In the genomic region with DNA sequence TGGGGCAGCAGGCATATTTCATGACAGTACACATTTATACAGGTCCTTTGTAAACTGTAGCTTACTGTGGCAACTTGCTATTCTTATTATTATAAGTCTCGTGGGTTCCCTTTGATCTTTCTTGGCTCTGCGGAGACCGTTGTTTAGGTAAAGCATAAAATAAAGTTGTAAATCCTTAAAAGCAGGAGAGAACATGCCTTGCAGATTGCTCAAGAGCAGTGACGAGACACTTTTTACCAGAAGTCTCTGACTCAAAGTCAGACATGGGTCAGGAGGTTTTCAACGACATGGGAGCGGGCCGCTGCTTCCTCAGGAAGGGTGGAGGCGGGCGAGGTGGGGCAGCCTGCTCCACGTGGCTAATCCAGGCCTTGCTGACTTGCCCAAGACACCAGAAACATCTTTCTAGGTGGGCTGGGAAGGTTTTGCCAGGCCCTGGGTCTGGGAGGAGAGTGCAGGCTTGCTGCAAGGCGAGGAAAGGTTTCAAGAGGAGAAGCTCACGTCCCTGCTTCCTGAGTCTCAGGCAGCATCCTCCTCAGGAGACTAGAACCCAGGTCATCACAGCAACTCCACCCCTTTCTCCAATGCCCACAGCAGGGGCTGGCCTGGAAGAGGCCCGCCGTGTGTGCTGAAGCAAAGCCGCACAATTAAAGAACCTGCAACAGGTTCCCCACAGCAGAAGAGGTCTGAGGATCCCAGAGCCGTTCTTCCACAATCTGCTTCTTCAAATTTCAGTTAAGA, we compare ENCODE assay signal across 8 cellular contexts. TPM values are rescaled to one million over a fixed set of nuclear protein-coding genes. Genes with fewer than 3 reads are reported as not detected.
DNase-seq lines count a peak whose midpoint lies in the region; ATAC-seq and TF ChIP-seq lines count a peak whose summit lies in the region.

No MANE protein-coding gene starts in this region.

- no peaks in the 10 kb centered on the region for H4K20me1 ChIP-seq in mammary epithelial cell (ENCODE audit: insufficient read depth, low read length)

- intact Hi-C loops in mammary epithelial cell (cut with micrococcal nuclease), result no loop called here

- H3K4me2 ChIP-seq in mammary epithelial cell (ENCODE audit: insufficient read depth, low read depth, low read length), result peak overlapping the region; percentile 52

- no peaks in the 10 kb centered on the region for H3K9me3 ChIP-seq in mammary epithelial cell (replicated peaks; ENCODE audit: insufficient read depth, low read length)

- TF ChIP-seq CTCF in AG09309 (IDR thresholded peaks at IDR 0.05; ENCODE audit: control insufficient read depth, insufficient read depth, low read depth, low read length, missing control alignments) (no peak), mammary epithelial cell (conservative IDR thresholded peaks at IDR 0.05 in 1 of 2, IDR thresholded peaks at IDR 0.05 in 1 of 2; ENCODE audit: extremely low read depth in 1 of 2, insufficient read depth in 1 of 2, low read depth in 1 of 2, low read length in 2 of 2) (no peak)

- peaks cover 72% of the 10 kb centered on the region for H3K4me1 ChIP-seq in mammary epithelial cell (ENCODE audit: insufficient read depth, low read length)

- peaks cover 81% of the 10 kb centered on the region for H3K79me2 ChIP-seq in mammary epithelial cell (ENCODE audit: insufficient read depth, low read length)

- peak overlapping the region; percentile 50 for H3K9ac ChIP-seq in mammary epithelial cell (ENCODE audit: insufficient read depth, low read length)

- H3K4me3 ChIP-seq in AG09309 (ENCODE audit: control insufficient read depth, low read depth, low read length) (no peak overlapping the region), mammary epithelial cell (replicated peaks in 1 of 3; ENCODE audit: insufficient read depth in 1 of 3, low read depth in 2 of 3, low read length in 3 of 3) (no peak overlapping the region)

- CTCF ChIA-PET in mammary epithelial cell (lab: Charles Lee; ENCODE audit: low non-redundant PET), result no interaction called here

- WGBS in mammary epithelial cell (ENCODE audit: low coverage, missing lambda C conversion rate), result 41% methylated on average over 12 of the region's 16 CpGs

- dilution Hi-C loops in mammary epithelial cell (cut with HindIII; ENCODE audit: low sequenced_read_pairs), result loop anchor here (10.0 kb wide), 1 partner anchor 174 kb away; no protein-coding TSS in a partner anchor

- peak overlapping the region; percentile 61 for H2AFZ ChIP-seq in mammary epithelial cell (ENCODE audit: low read depth, low read length)

- ATAC-seq in HG03280 (IDR thresholded peaks at IDR 0.05; ENCODE audit: unreplicated experiment), result no peak

- BruUV-seq in mammary epithelial cell (replicated peaks; lab: Mats Ljungman, UMichigan), result TSS peak; percentile 63

- H3K27me3 ChIP-seq in mammary epithelial cell (ENCODE audit: insufficient read depth, low read length), result no peaks in the 10 kb centered on the region

- in situ Hi-C loops in mammary epithelial cell (cut with MboI; ENCODE audit: low sequenced_read_pairs in 2 of 2), result loop anchor here in 1 of 2 donors (25.0 kb wide), 1 partner anchor 237 kb away; no protein-coding TSS in a partner anchor

- peak; percentile 95 for DNase-seq in AG09309 (ENCODE audit: low read depth)
- peak; percentile 91 for DNase-seq in LHCN-M2 (ENCODE audit: low read depth)
- peak; percentile 97 for DNase-seq in mammary epithelial cell
- peak; percentile 64 for DNase-seq in medulla oblongata (ENCODE audit: extremely low spot score)
- no peak for DNase-seq in iPS-NIHi11 (ENCODE audit: low spot score)
- no peak for DNase-seq in NCI-H1092 (lab: John Stamatoyannopoulos, UW)
- no peak for DNase-seq in NCI-H446 (lab: John Stamatoyannopoulos, UW)

- peaks cover 23% of the 10 kb centered on the region for H3K36me3 ChIP-seq in mammary epithelial cell (ENCODE audit: insufficient read depth, low read length)

- peak overlapping the region; percentile 78 for H3K27ac ChIP-seq in mammary epithelial cell (ENCODE audit: insufficient read depth, low read depth, low read length)

RNA-seq across cellular contexts. Expression of a gene that starts 6.5 kb away (rescaled TPM):
- 19.9 and 22.2 TPM in 2 replicates for total RNA-seq in LHCN-M2 (2014; rRNA removed)
- polyA plus RNA-seq in LHCN-M2 (2012), result 50.9 TPM
- 10 to 100 TPM; 86.7 to 98.2 TPM for total RNA-seq in mammary epithelial cell
- 73.1 TPM for polyA plus RNA-seq in mammary epithelial cell
- polyA minus RNA-seq in mammary epithelial cell, result 68.2 TPM

RNA-seq across cellular contexts. Expression of a gene that starts 56.5 kb away (rescaled TPM):
- under 0.01 and 0.11 TPM in 2 replicates for total RNA-seq in LHCN-M2 (2014; rRNA removed)
- polyA plus RNA-seq in LHCN-M2 (2012), result 0.51 TPM
- 10 to 100 TPM in 1 of 2 donors, 1 to 10 TPM in 1; 9.7 to 19.7 TPM for total RNA-seq in mammary epithelial cell
- polyA plus RNA-seq in mammary epithelial cell, result 17.4 TPM
- polyA minus RNA-seq in mammary epithelial cell, result 18.8 TPM

Comparison
In these comparisons a context has a peak if more than half of its experiments do, and no peak if none do; other contexts are left out.
1. DNase-seq: peak in AG09309 (single experiment), LHCN-M2 (single experiment), mammary epithelial cell (single experiment) and medulla oblongata (single experiment); none in iPS-NIHi11 (single experiment), NCI-H1092 (single experiment) and NCI-H446 (0 of 2).